In the genomic region with DNA sequence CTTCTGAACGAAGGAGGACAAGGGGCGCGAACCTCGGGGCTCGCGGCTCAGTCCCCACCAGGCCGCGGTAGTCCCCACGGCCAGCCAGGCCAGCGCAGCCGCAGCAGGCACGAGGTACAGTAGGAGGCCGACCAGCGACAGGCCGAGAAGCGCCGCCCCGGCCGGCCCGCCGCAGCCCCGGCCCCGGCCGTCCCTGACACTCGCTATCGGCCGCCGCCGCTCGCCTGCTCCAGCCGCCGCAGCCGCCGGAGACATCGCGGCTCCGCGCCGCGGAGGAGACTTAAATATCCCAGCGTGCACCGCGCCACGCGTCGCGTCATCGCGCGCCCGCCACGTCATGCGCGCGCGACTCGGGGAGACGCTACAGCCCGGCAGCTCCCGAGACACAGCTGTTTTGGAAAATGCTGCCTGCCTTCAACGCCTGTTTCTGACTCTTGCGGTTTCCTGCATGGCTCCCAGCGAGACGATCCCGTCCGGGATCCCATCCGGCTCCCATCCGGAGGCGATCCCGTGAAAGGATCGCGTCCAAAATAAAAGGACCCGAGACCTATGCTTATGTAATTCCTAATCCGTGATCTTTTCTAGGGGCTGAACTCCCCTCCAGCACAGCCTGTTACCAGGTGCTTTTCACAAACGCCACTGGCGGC, we compare ENCODE assay signal across 8 cellular contexts. TPM values are rescaled to one million over a fixed set of nuclear protein-coding genes. Genes with fewer than 3 reads are reported as not detected.
DNase-seq lines count a peak whose midpoint lies in the region; ATAC-seq, FAIRE-seq and TF ChIP-seq lines count a peak whose summit lies in the region.
"Not testable (repeated sequence)": the region's sequence is repeated elsewhere in the genome, so short reads cannot be mapped to it uniquely, and the experiment has no call there.

No MANE protein-coding gene starts in this region.

- DNase-seq in NCI-H2171 treated with DMSO at 0.1 percent for 48 hours (lab: John Stamatoyannopoulos, UW) (peak; percentile 32), dermis microvascular lymphatic vessel endothelial cell (ENCODE audit: low read depth in 2 of 2) (peak; percentile 3 to 39)
- not testable (repeated sequence) for DNase-seq in activated CD8-positive, alpha-beta T cell treated with anti-CD3 and anti-CD28 coated beads for 36 hours; keratinocyte (ENCODE audit: low read depth, low spot score); sciatic nerve (ENCODE audit: low spot score)

- ATAC-seq in GM19328 (IDR thresholded peaks at IDR 0.05; ENCODE audit: unreplicated experiment) (peak; percentile 69), HG03039 (IDR thresholded peaks at IDR 0.05; ENCODE audit: unreplicated experiment) (peak; percentile 93), sciatic nerve (peak; percentile 99)
- peak; percentile 89 for ATAC-seq in activated CD8-positive, alpha-beta T cell treated with anti-CD3 and anti-CD28 coated beads for 36 hours

- intact Hi-C loops in activated CD8-positive, alpha-beta T cell treated with anti-CD3 and anti-CD28 coated beads for 36 hours (cut with micrococcal nuclease); sciatic nerve (cut with DNase I): not testable (repeated sequence)

- not testable (repeated sequence) for H3K79me2 ChIP-seq in keratinocyte (ENCODE audit: control insufficient read depth, insufficient read depth, low read length)

- dilution Hi-C loops in keratinocyte (cut with MboI; ENCODE audit: extremely low pct_ligation_motif_present, low sequenced_read_pairs) = not testable (repeated sequence)

- POLR2A ChIA-PET in activated CD8-positive, alpha-beta T cell treated with anti-CD3 and anti-CD28 coated beads for 36 hours (lab: Charles Lee) = not testable (repeated sequence)

- H3K27ac Mint-ChIP-seq in activated CD8-positive, alpha-beta T cell treated with anti-CD3 and anti-CD28 coated beads for 36 hours = peak overlapping the region; percentile 92

- H3K27ac ChIP-seq in C4-2B = peak overlapping the region; percentile 75
- peak overlapping the region; percentile 63 for H3K27ac ChIP-seq in keratinocyte (ENCODE audit: control insufficient read depth, insufficient read depth, low read length)

- FAIRE-seq in keratinocyte (lab: Jason Lieb, UNC) = not testable (repeated sequence)

- not testable (repeated sequence) for H4K20me1 ChIP-seq in keratinocyte (ENCODE audit: control insufficient read depth, extremely low read depth, insufficient read depth, low read length)

- not testable (repeated sequence) for H3K9me1 ChIP-seq in keratinocyte (ENCODE audit: control insufficient read depth, extremely low read depth, insufficient read depth, low read length)

- not testable (repeated sequence) for H3K4me1 Mint-ChIP-seq in activated CD8-positive, alpha-beta T cell treated with anti-CD3 and anti-CD28 coated beads for 36 hours (ENCODE audit: low read depth)

- H3K4me2 ChIP-seq in keratinocyte (ENCODE audit: control insufficient read depth, extremely low read depth, insufficient read depth, low read depth, low read length) = peak overlapping the region; percentile 16

- H3K9ac ChIP-seq in keratinocyte (ENCODE audit: control insufficient read depth, extremely low read depth, insufficient read depth, low read length) = peak overlapping the region; percentile 77

- H3K4me3 Mint-ChIP-seq in activated CD8-positive, alpha-beta T cell treated with anti-CD3 and anti-CD28 coated beads for 36 hours = peak overlapping the region; percentile 84

- not testable (repeated sequence) for H3K27me3 Mint-ChIP-seq in activated CD8-positive, alpha-beta T cell treated with anti-CD3 and anti-CD28 coated beads for 36 hours

- not testable (repeated sequence) for H3K9me3 ChIP-seq in keratinocyte (ENCODE audit: control insufficient read depth, low read depth, low read length)

- not testable (repeated sequence) for H2AFZ ChIP-seq in keratinocyte (ENCODE audit: control insufficient read depth, low read length)

- not testable (repeated sequence) for H3K9me3 Mint-ChIP-seq in activated CD8-positive, alpha-beta T cell treated with anti-CD3 and anti-CD28 coated beads for 36 hours

- CTCF ChIA-PET in activated CD8-positive, alpha-beta T cell treated with anti-CD3 and anti-CD28 coated beads for 36 hours (lab: Charles Lee) = not testable (repeated sequence)

- not testable (repeated sequence) for H3K27me3 ChIP-seq in keratinocyte (ENCODE audit: control insufficient read depth, extremely low read depth, insufficient read depth, low read length)

- H3K36me3 ChIP-seq in keratinocyte (ENCODE audit: control insufficient read depth in 2 of 2, extremely low read depth in 1 of 2, insufficient read depth in 2 of 2, low read length in 2 of 2) = not testable (repeated sequence)

- not testable (repeated sequence) for TF ChIP-seq CTCF in C4-2B (conservative IDR thresholded peaks at IDR 0.05); activated CD8-positive, alpha-beta T cell treated with anti-CD3 and anti-CD28 coated beads for 36 hours (IDR thresholded peaks at IDR 0.05); keratinocyte (optimal IDR thresholded peaks at IDR 0.05 in 1 of 3, IDR thresholded peaks at IDR 0.05 in 1 of 3, conservative IDR thresholded peaks at IDR 0.05 in 1 of 3; ENCODE audit: extremely low read depth in 1 of 3, insufficient read depth in 2 of 3, low read length in 3 of 3)

- H3K36me3 Mint-ChIP-seq in activated CD8-positive, alpha-beta T cell treated with anti-CD3 and anti-CD28 coated beads for 36 hours (ENCODE audit: low read depth) = peaks cover 28% of the 10 kb centered on the region

- peak overlapping the region; percentile 42 to 57 (median 49) for H3K4me3 ChIP-seq in keratinocyte (ENCODE audit: control insufficient read depth in 2 of 3, extremely low read depth in 1 of 3, insufficient read depth in 2 of 3, low read depth in 1 of 3, low read length in 3 of 3)

- not testable (repeated sequence) for H3K4me1 ChIP-seq in keratinocyte (ENCODE audit: control insufficient read depth, extremely low read depth, insufficient read depth, low read length)

RNA-seq across cellular contexts. Expression of a gene that starts 43.5 kb away (rescaled TPM):
- total RNA-seq in activated CD8-positive, alpha-beta T cell treated with anti-CD3 and anti-CD28 coated beads for 36 hours = 10 to 100 TPM; 81.4 to 85.5 TPM
- total RNA-seq in dermis microvascular lymphatic vessel endothelial cell = 4.5 and 7.0 TPM in 2 replicates
- polyA plus RNA-seq in keratinocyte = 4.1 to 14.6 TPM (median 6.7 TPM) in 3 replicates
- 22.6 TPM for polyA plus RNA-seq in keratinocyte (2011; ENCODE audit: low read depth)
- 8.1 and 9.7 TPM in 2 replicates for polyA plus RNA-seq in keratinocyte (2011; cell fraction: cytosol; rRNA removed)
- 47.7 and 55.1 TPM in 2 replicates for polyA plus RNA-seq in keratinocyte (2011; cell fraction: nucleus; rRNA removed)
- 20.2 and 23.7 TPM in 2 replicates for polyA plus RNA-seq in keratinocyte (2012; ENCODE audit: low replicate concordance)
- 12.2 to 164 TPM (median 24.3 TPM) in 3 replicates for polyA minus RNA-seq in keratinocyte
- 9.0 TPM for polyA minus RNA-seq in keratinocyte (2011; cell fraction: cytosol; rRNA and poly(A)+ RNA removed)
- polyA minus RNA-seq in keratinocyte (2011; cell fraction: nucleus; rRNA and poly(A)+ RNA removed) = 16.2 and 35.7 TPM in 2 replicates
- total RNA-seq in sciatic nerve = 44.0 TPM

RNA-seq across cellular contexts. Expression of a gene that starts 47.2 kb away (rescaled TPM):
- total RNA-seq in activated CD8-positive, alpha-beta T cell treated with anti-CD3 and anti-CD28 coated beads for 36 hours = 1 to 10 TPM; 4.1 to 6.4 TPM
- total RNA-seq in dermis microvascular lymphatic vessel endothelial cell = 0.90 and 1.0 TPM in 2 replicates
- polyA plus RNA-seq in keratinocyte = 0.21 to 0.54 TPM in 2 of 3 replicates, not detected in the other
- polyA plus RNA-seq in keratinocyte (2011; ENCODE audit: low read depth) = 3.9 TPM
- polyA plus RNA-seq in keratinocyte (2011; cell fraction: cytosol; rRNA removed) = 0.10 TPM in 2 replicates
- polyA plus RNA-seq in keratinocyte (2011; cell fraction: nucleus; rRNA removed) = 2.9 and 7.0 TPM in 2 replicates
- 0.22 and 1.5 TPM in 2 replicates for polyA plus RNA-seq in keratinocyte (2012; ENCODE audit: low replicate concordance)
- 0.10 to 0.86 TPM (median 0.33 TPM) in 3 replicates for polyA minus RNA-seq in keratinocyte
- not detected for polyA minus RNA-seq in keratinocyte (2011; cell fraction: cytosol; rRNA and poly(A)+ RNA removed)
- polyA minus RNA-seq in keratinocyte (2011; cell fraction: nucleus; rRNA and poly(A)+ RNA removed) = 1.4 and 3.1 TPM in 2 replicates
- total RNA-seq in sciatic nerve = 8.7 TPM

RNA-seq across cellular contexts. Expression of a gene that starts 49.5 kb away (rescaled TPM):
- under 1 TPM in 1 of 2 experiments, not detected in 1; 0.18 TPM for total RNA-seq in activated CD8-positive, alpha-beta T cell treated with anti-CD3 and anti-CD28 coated beads for 36 hours
- total RNA-seq in dermis microvascular lymphatic vessel endothelial cell (under 0.01 TPM in 1 of 2 replicates, not detected in the other), sciatic nerve (not detected)
- 0.04 TPM in 1 of 3 replicates, not detected in the others for polyA plus RNA-seq in keratinocyte
- polyA plus RNA-seq in keratinocyte (2011; ENCODE audit: low read depth) = not detected
- polyA plus RNA-seq in keratinocyte (2011; cell fraction: cytosol; rRNA removed) = not detected in 2 replicates
- 0.06 TPM in 1 of 2 replicates, not detected in the other for polyA plus RNA-seq in keratinocyte (2011; cell fraction: nucleus; rRNA removed)
- polyA plus RNA-seq in keratinocyte (2012; ENCODE audit: low replicate concordance) = 0.38 and 0.78 TPM in 2 replicates
- not detected in 3 replicates for polyA minus RNA-seq in keratinocyte
- polyA minus RNA-seq in keratinocyte (2011; cell fraction: cytosol; rRNA and poly(A)+ RNA removed) = not detected
- polyA minus RNA-seq in keratinocyte (2011; cell fraction: nucleus; rRNA and poly(A)+ RNA removed) = not detected in 2 replicates
